Comparison of ENCODE assay signal across 17 cellular contexts in genomic region chr12:5204831-5205230, GRCh38.
"Had no signal": no experiment of that assay in that cellular context is flagged by ENCODE, and none has a peak within 500 bp of the region (broad histone marks: within the 10 kb centered on the region; RNA-seq: fewer than 3 reads in every experiment).

No MANE protein-coding gene starts in this region.

- FAIRE-seq: RCC 7860 had no signal

- H3K9me3 ChIP-seq: MG63, SJSA1 had no signal

- H3K4me3 ChIP-seq: MG63, SJSA1, SK-N-MC had no signal

- H3K27me3 ChIP-seq: MG63, SJSA1 had no signal

- DNase-seq: Karpas-422, KG1, MG63, NCI-H1092 treated with DMSO at 0.1 percent for 48 hours, NCI-H1436 treated with DMSO at 0.1 percent for 48 hours, NCI-H1694, NCI-H2029 treated with DMSO at 0.1 percent for 48 hours, NCI-H2171, NCI-H226, NCI-H524 treated with DMSO at 0.1 percent for 48 hours, NCI-H774, Right ventricle myocardium superior, SIG-M5 had no signal

- H3K4me1 ChIP-seq: SJSA1 had no signal

- H3K36me3 ChIP-seq: MG63, SJSA1 had no signal

- H3K27ac ChIP-seq: HL-60, SJSA1, SK-N-MC had no signal
